ENCODE assay signal across 8 cellular contexts in genomic region chr2:45610281-45611019, GRCh38. TPM values are rescaled to one million over a fixed set of nuclear protein-coding genes. Genes with fewer than 3 reads are reported as not detected.
A peak's percentile ranks its signal among the peaks of the same experiment; 100 is the strongest.
DNase-seq lines count a peak whose midpoint lies in the region; ATAC-seq and TF ChIP-seq lines count a peak whose summit lies in the region.

No MANE protein-coding gene starts in this region.

- H3K36me3 ChIP-seq in HUES6 (ENCODE audit: control insufficient read depth, insufficient read depth, low read length) (0 out of 2 replicates have a peak, but pooled peaks cover under 1% of the 10 kb centered on the region), stomach smooth muscle (ENCODE audit: control insufficient read depth in 2 of 2, insufficient read depth in 2 of 2, low read length in 2 of 2) (no peaks in the 10 kb centered on the region)
- no peaks in the 10 kb centered on the region for H3K36me3 ChIP-seq in naive thymus-derived CD4-positive, alpha-beta T cell (ENCODE audit: control insufficient read depth in 2 of 3, insufficient read depth in 3 of 3, low read length in 3 of 3)

- H3K27me3 ChIP-seq in HUES6 (ENCODE audit: control insufficient read depth, insufficient read depth, low read length) (no peaks in the 10 kb centered on the region), stomach smooth muscle (ENCODE audit: control insufficient read depth in 1 of 2, insufficient read depth in 2 of 2, low read length in 2 of 2) (no peaks in the 10 kb centered on the region)
- no peaks in the 10 kb centered on the region for H3K27me3 ChIP-seq in naive thymus-derived CD4-positive, alpha-beta T cell (ENCODE audit: control insufficient read depth in 2 of 2, insufficient read depth in 2 of 2, low read length in 2 of 2)

- H3K4me1 ChIP-seq in HUES6 (ENCODE audit: control insufficient read depth, insufficient read depth, low read length) (peaks cover 11% of the 10 kb centered on the region), stomach smooth muscle (ENCODE audit: control insufficient read depth, insufficient read depth, low read length) (peaks cover 4% of the 10 kb centered on the region)
- peaks cover 0 to 7% of the 10 kb centered on the region in 2 donors for H3K4me1 ChIP-seq in naive thymus-derived CD4-positive, alpha-beta T cell (ENCODE audit: control insufficient read depth in 2 of 2, insufficient read depth in 2 of 2, low read length in 2 of 2)

- peaks cover 13 to 47% (median 28%) of the 10 kb centered on the region in 7 donors for H3K4me1 Mint-ChIP-seq in naive thymus-derived CD4-positive, alpha-beta T cell

- no peaks in the 10 kb centered on the region for H3K9me3 ChIP-seq in HUES6 (ENCODE audit: control insufficient read depth, insufficient read depth, low read depth, low read length)
- no peaks in the 10 kb centered on the region for H3K9me3 ChIP-seq in naive thymus-derived CD4-positive, alpha-beta T cell (ENCODE audit: control insufficient read depth in 2 of 3, low read length in 3 of 3)
- no peaks in the 10 kb centered on the region for H3K9me3 ChIP-seq in stomach smooth muscle (ENCODE audit: control insufficient read depth in 2 of 2, low read length in 2 of 2)

- intact Hi-C loops in naive thymus-derived CD4-positive, alpha-beta T cell (cut with micrococcal nuclease): loop anchor here (1.0 to 2.0 kb wide), 5 partner anchors 25 to 1442 kb away; partner anchors contain the start of genes PRKCE (in 2 of the 2) and PPM1B (in 1 of the 2)

- H3K27me3 Mint-ChIP-seq in naive thymus-derived CD4-positive, alpha-beta T cell: no peaks in the 10 kb centered on the region

- peak; percentile 46 for ATAC-seq in GM21528 (IDR thresholded peaks at IDR 0.05; ENCODE audit: low FRiP score, unreplicated experiment)
- peak; percentile 75 for ATAC-seq in naive thymus-derived CD4-positive, alpha-beta T cell

- H3K27ac ChIP-seq in HUES6 (ENCODE audit: low read depth, low read length) (peak overlapping the region; percentile 90; the same call in 1 of the 2 replicates), stomach smooth muscle (ENCODE audit: low read length) (peak overlapping the region; percentile 79)
- H3K27ac ChIP-seq in naive thymus-derived CD4-positive, alpha-beta T cell (ENCODE audit: low read depth, low read length): peak overlapping the region; percentile 78

- H3K36me3 Mint-ChIP-seq in naive thymus-derived CD4-positive, alpha-beta T cell: peaks cover 0 to under 1% (median 0%) of the 10 kb centered on the region in 5 donors

- DNase-seq in DMS 273 (lab: John Stamatoyannopoulos, UW; ENCODE audit: unreplicated experiment) (peak; percentile 82), OCI-M2 (lab: John Stamatoyannopoulos, UW; ENCODE audit: unreplicated experiment) (peak; percentile 12), fibroblast of mammary gland (ENCODE audit: low read depth) (peak; percentile 72)
- peak; percentile 57 to 68 for DNase-seq in activated T-cell treated with anti-CD3 and anti-CD28 coated beads, Interleukin-2, amount 50 U/mL, for 48 hours
- peak in 7 of 9 donors; percentile 5 to 52 (median 51) for DNase-seq in naive thymus-derived CD4-positive, alpha-beta T cell

- POLR2A ChIA-PET in naive thymus-derived CD4-positive, alpha-beta T cell (lab: Charles Lee): interaction anchor here (0.6 to 1.0 kb wide), 3 partner anchors 22 to 193 kb away, joined by 3 to 4 read pairs (median 3); no protein-coding TSS in a partner anchor

- peak overlapping the region; percentile 84 for H3K4me3 ChIP-seq in HUES6 (ENCODE audit: low read depth, low read length)
- H3K4me3 ChIP-seq in fibroblast of mammary gland (ENCODE audit: control insufficient read depth, low read depth, low read length): peak overlapping the region; percentile 92
- peak overlapping the region; percentile 79 for H3K4me3 ChIP-seq in naive thymus-derived CD4-positive, alpha-beta T cell (ENCODE audit: low read length)
- H3K4me3 ChIP-seq in stomach smooth muscle (ENCODE audit: low read length in 2 of 2): peak overlapping the region; percentile 67 to 89

- H3K27ac Mint-ChIP-seq in naive thymus-derived CD4-positive, alpha-beta T cell: peak overlapping the region; percentile 90 to 98 (median 96)

- H3K4me3 Mint-ChIP-seq in naive thymus-derived CD4-positive, alpha-beta T cell: peak overlapping the region; percentile 92 to 99 (median 96)

- CTCF ChIA-PET in naive thymus-derived CD4-positive, alpha-beta T cell (lab: Charles Lee): interaction anchor here (0.6 to 1.0 kb wide), 4 partner anchors 27 to 853 kb away, joined by 3 to 7 read pairs (median 5); no protein-coding TSS in a partner anchor

- TF ChIP-seq CTCF in fibroblast of mammary gland (conservative IDR thresholded peaks at IDR 0.05; ENCODE audit: control insufficient read depth, insufficient read depth, low read depth, low read length): peak; percentile 46

- H3K9me3 Mint-ChIP-seq in naive thymus-derived CD4-positive, alpha-beta T cell: no peaks in the 10 kb centered on the region

- H3K9ac ChIP-seq in HUES6 (ENCODE audit: low read length) (peak overlapping the region; percentile 88), stomach smooth muscle (ENCODE audit: low read length in 2 of 2) (peak overlapping the region; percentile 80 to 84)

RNA-seq across cellular contexts. Expression of gene SRBD1, which starts 0.6 kb away (rescaled TPM):
- 10 to 100 TPM; 17.7 to 28.1 (median 23.3) TPM for total RNA-seq in naive thymus-derived CD4-positive, alpha-beta T cell
- 10 to 100 TPM; 14.0 to 15.1 TPM for polyA plus RNA-seq in naive thymus-derived CD4-positive, alpha-beta T cell

RNA-seq across cellular contexts. Expression of gene PRKCE, which starts 41.0 kb away (rescaled TPM):
- total RNA-seq in naive thymus-derived CD4-positive, alpha-beta T cell: 10 to 100 TPM; 18.5 to 37.9 (median 20.4) TPM
- polyA plus RNA-seq in naive thymus-derived CD4-positive, alpha-beta T cell: 1 to 10 TPM; 1.4 to 2.3 TPM

Comparison
In these comparisons a context has a peak if more than half of its experiments do, and no peak if none do; other contexts are left out.
1. Peak in every context shown above with its lines: DNase-seq, ATAC-seq, H3K4me3 ChIP-seq and H3K27ac ChIP-seq.
2. DNase-seq: peak in every context shown above with its lines; median percentile 82 in DMS 273; 72 in fibroblast of mammary gland; 62 in activated T-cell treated with anti-CD3 and anti-CD28 coated beads, Interleukin-2, amount 50 U/mL, for 48 hours; 51 in naive thymus-derived CD4-positive, alpha-beta T cell; 12 in OCI-M2.